ENCODE assay signal across 1 cellular context in the genomic region with DNA sequence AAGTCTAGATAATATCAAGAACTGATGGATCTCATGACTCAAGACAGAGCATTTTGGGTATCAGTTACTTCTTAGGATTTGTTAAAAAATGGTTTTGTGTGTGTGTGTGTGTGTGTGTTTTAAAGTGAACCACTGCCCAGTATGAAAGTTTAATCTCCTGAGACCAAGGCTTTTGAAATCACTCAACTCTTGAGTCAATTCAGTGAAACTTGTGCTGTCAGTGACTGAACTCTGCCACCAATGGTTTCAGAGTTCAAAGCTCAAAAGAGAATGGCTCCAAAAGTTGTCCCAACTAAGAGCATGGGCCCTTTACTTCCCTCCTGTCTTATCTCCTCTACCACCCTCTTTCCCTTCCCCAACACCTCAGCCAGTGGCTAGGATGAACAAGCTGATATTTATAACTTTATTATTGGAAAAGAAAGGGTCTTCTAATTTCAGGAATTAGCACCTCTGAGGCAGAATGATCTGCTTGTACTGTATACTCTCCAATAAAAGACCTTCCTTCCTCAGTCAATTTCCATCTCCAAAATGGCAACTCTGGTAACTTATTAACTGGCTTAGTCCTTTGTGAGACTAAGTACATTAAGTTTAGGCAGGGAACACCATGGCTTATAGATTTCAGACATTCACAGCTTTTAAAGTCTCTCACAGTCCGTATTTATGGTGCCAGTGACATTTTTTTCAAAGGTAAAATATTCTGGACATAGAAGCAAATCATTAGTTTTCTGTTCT.
A peak's percentile ranks its signal among the peaks of the same experiment; 100 is the strongest.
TF ChIP-seq lines count a peak whose summit lies in the region.

No MANE protein-coding gene starts in this region.

TF ChIP-seq in GM12878, 131 proteins besides CTCF, POLR2A, EP300 and RAD21 (continued from another document and continues in another):
- TF ChIP-seq, protein P1, sequence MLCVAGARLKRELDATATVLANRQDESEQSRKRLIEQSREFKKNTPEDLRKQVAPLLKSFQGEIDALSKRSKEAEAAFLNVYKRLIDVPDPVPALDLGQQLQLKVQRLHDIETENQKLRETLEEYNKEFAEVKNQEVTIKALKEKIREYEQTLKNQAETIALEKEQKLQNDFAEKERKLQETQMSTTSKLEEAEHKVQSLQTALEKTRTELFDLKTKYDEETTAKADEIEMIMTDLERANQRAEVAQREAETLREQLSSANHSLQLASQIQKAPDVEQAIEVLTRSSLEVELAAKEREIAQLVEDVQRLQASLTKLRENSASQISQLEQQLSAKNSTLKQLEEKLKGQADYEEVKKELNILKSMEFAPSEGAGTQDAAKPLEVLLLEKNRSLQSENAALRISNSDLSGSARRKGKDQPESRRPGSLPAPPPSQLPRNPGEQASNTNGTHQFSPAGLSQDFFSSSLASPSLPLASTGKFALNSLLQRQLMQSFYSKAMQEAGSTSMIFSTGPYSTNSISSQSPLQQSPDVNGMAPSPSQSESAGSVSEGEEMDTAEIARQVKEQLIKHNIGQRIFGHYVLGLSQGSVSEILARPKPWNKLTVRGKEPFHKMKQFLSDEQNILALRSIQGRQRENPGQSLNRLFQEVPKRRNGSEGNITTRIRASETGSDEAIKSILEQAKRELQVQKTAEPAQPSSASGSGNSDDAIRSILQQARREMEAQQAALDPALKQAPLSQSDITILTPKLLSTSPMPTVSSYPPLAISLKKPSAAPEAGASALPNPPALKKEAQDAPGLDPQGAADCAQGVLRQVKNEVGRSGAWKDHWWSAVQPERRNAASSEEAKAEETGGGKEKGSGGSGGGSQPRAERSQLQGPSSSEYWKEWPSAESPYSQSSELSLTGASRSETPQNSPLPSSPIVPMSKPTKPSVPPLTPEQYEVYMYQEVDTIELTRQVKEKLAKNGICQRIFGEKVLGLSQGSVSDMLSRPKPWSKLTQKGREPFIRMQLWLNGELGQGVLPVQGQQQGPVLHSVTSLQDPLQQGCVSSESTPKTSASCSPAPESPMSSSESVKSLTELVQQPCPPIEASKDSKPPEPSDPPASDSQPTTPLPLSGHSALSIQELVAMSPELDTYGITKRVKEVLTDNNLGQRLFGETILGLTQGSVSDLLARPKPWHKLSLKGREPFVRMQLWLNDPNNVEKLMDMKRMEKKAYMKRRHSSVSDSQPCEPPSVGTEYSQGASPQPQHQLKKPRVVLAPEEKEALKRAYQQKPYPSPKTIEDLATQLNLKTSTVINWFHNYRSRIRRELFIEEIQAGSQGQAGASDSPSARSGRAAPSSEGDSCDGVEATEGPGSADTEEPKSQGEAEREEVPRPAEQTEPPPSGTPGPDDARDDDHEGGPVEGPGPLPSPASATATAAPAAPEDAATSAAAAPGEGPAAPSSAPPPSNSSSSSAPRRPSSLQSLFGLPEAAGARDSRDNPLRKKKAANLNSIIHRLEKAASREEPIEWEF (IDR thresholded peaks at IDR 0.05; ENCODE audit: insufficient replicate concordance, low read depth, low read length), result no peak
- TF ChIP-seq ELK1 (IDR thresholded peaks at IDR 0.05; ENCODE audit: low read depth, low read length), result no peak
- TF ChIP-seq RELA (IDR thresholded peaks at IDR 0.05; ENCODE audit: borderline replicate concordance, partially characterized antibody), result no peak
- TF ChIP-seq ZBED1 (IDR thresholded peaks at IDR 0.05; ENCODE audit: borderline replicate concordance), result no peak
- TF ChIP-seq NR2C2 (IDR thresholded peaks at IDR 0.05; ENCODE audit: borderline replicate concordance, control insufficient read depth, insufficient read length, low read depth), result no peak
- TF ChIP-seq SUPT20H (IDR thresholded peaks at IDR 0.05; ENCODE audit: borderline replicate concordance, control insufficient read depth, low read depth, low read length), result no peak
- TF ChIP-seq MTA3 (IDR thresholded peaks at IDR 0.05; ENCODE audit: borderline replicate concordance, low read length), result no peak
- no peak for TF ChIP-seq EED (IDR thresholded peaks at IDR 0.05; ENCODE audit: low read depth)
- no peak for TF ChIP-seq FOXM1 (IDR thresholded peaks at IDR 0.05; ENCODE audit: low read depth, low read length)
- TF ChIP-seq, protein P2, sequence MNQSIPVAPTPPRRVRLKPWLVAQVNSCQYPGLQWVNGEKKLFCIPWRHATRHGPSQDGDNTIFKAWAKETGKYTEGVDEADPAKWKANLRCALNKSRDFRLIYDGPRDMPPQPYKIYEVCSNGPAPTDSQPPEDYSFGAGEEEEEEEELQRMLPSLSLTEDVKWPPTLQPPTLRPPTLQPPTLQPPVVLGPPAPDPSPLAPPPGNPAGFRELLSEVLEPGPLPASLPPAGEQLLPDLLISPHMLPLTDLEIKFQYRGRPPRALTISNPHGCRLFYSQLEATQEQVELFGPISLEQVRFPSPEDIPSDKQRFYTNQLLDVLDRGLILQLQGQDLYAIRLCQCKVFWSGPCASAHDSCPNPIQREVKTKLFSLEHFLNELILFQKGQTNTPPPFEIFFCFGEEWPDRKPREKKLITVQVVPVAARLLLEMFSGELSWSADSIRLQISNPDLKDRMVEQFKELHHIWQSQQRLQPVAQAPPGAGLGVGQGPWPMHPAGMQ (IDR thresholded peaks at IDR 0.05; ENCODE audit: borderline replicate concordance), result no peak
- no peak for TF ChIP-seq SREBF2 (IDR thresholded peaks at IDR 0.05; ENCODE audit: low read length)
- TF ChIP-seq ZNF274 (IDR thresholded peaks at IDR 0.05; ENCODE audit: insufficient read depth, insufficient read length), result no peak
- no peak for TF ChIP-seq SIX5 (IDR thresholded peaks at IDR 0.05; ENCODE audit: low read depth, low read length, severe bottlenecking)
- TF ChIP-seq POLR2AphosphoS5 (IDR thresholded peaks at IDR 0.05; ENCODE audit: low read length), result no peak
- TF ChIP-seq, protein P3, sequence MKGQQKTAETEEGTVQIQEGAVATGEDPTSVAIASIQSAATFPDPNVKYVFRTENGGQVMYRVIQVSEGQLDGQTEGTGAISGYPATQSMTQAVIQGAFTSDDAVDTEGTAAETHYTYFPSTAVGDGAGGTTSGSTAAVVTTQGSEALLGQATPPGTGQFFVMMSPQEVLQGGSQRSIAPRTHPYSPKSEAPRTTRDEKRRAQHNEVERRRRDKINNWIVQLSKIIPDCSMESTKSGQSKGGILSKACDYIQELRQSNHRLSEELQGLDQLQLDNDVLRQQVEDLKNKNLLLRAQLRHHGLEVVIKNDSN (IDR thresholded peaks at IDR 0.05; ENCODE audit: borderline replicate concordance, extremely low read length, insufficient read depth, low read depth, low read length), result no peak
- peak; percentile 65 for TF ChIP-seq NR2F1 (conservative IDR thresholded peaks at IDR 0.05)
- TF ChIP-seq ZNF217 (IDR thresholded peaks at IDR 0.05), result no peak
- TF ChIP-seq HDAC6 (IDR thresholded peaks at IDR 0.05; ENCODE audit: unreplicated experiment), result no peak
- TF ChIP-seq CBX3 (IDR thresholded peaks at IDR 0.05; ENCODE audit: borderline replicate concordance, low read depth), result no peak
- TF ChIP-seq STAT1 (conservative IDR thresholded peaks at IDR 0.05), result no peak
- TF ChIP-seq RCOR1 (conservative IDR thresholded peaks at IDR 0.05; ENCODE audit: low read depth, low read length), result no peak
- TF ChIP-seq STAT3 (IDR thresholded peaks at IDR 0.05; ENCODE audit: low read depth, low read length), result no peak
- no peak for TF ChIP-seq RBBP5 (conservative IDR thresholded peaks at IDR 0.05)
- no peak for TF ChIP-seq CREB1 (IDR thresholded peaks at IDR 0.05; ENCODE audit: low read depth)
- no peak for TF ChIP-seq ZBTB4 (CRISPR knock-in tag; IDR thresholded peaks at IDR 0.05)
- no peak for TF ChIP-seq CHD1 (IDR thresholded peaks at IDR 0.05; ENCODE audit: low read depth, low read length)
- TF ChIP-seq KLF5 (IDR thresholded peaks at IDR 0.05; ENCODE audit: partially characterized antibody), result no peak
- TF ChIP-seq SUZ12 (IDR thresholded peaks at IDR 0.05; ENCODE audit: unreplicated experiment), result no peak
- TF ChIP-seq HSF1 (IDR thresholded peaks at IDR 0.05; ENCODE audit: low read depth, low read length), result no peak
- TF ChIP-seq, protein P4, sequence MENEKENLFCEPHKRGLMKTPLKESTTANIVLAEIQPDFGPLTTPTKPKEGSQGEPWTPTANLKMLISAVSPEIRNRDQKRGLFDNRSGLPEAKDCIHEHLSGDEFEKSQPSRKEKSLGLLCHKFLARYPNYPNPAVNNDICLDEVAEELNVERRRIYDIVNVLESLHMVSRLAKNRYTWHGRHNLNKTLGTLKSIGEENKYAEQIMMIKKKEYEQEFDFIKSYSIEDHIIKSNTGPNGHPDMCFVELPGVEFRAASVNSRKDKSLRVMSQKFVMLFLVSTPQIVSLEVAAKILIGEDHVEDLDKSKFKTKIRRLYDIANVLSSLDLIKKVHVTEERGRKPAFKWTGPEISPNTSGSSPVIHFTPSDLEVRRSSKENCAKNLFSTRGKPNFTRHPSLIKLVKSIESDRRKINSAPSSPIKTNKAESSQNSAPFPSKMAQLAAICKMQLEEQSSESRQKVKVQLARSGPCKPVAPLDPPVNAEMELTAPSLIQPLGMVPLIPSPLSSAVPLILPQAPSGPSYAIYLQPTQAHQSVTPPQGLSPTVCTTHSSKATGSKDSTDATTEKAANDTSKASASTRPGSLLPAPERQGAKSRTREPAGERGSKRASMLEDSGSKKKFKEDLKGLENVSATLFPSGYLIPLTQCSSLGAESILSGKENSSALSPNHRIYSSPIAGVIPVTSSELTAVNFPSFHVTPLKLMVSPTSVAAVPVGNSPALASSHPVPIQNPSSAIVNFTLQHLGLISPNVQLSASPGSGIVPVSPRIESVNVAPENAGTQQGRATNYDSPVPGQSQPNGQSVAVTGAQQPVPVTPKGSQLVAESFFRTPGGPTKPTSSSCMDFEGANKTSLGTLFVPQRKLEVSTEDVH (IDR thresholded peaks at IDR 0.05; ENCODE audit: low read depth, partially characterized antibody), result no peak
- TF ChIP-seq IRF4 (IDR thresholded peaks at IDR 0.05; ENCODE audit: low read depth, low read length), result 0 out of 2 replicates have a peak, but pooled peaks have one; percentile 50
- peak; percentile 78 for TF ChIP-seq DPF2 (IDR thresholded peaks at IDR 0.05)
- no peak for TF ChIP-seq WRNIP1 (IDR thresholded peaks at IDR 0.05; ENCODE audit: borderline replicate concordance, low read depth, low read length)
- TF ChIP-seq LARP7 (IDR thresholded peaks at IDR 0.05), result no peak
- TF ChIP-seq JUND (IDR thresholded peaks at IDR 0.05; ENCODE audit: low read depth, low read length), result no peak
- TF ChIP-seq HDGF (IDR thresholded peaks at IDR 0.05), result no peak
- TF ChIP-seq GABPA (IDR thresholded peaks at IDR 0.05; ENCODE audit: low read depth), result no peak
- TF ChIP-seq, protein P5, sequence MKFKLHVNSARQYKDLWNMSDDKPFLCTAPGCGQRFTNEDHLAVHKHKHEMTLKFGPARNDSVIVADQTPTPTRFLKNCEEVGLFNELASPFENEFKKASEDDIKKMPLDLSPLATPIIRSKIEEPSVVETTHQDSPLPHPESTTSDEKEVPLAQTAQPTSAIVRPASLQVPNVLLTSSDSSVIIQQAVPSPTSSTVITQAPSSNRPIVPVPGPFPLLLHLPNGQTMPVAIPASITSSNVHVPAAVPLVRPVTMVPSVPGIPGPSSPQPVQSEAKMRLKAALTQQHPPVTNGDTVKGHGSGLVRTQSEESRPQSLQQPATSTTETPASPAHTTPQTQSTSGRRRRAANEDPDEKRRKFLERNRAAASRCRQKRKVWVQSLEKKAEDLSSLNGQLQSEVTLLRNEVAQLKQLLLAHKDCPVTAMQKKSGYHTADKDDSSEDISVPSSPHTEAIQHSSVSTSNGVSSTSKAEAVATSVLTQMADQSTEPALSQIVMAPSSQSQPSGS (IDR thresholded peaks at IDR 0.05; ENCODE audit: low read length), result no peak
- TF ChIP-seq GATAD2B (conservative IDR thresholded peaks at IDR 0.05; ENCODE audit: low read depth), result no peak
- TF ChIP-seq TCF3 (IDR thresholded peaks at IDR 0.05; ENCODE audit: borderline replicate concordance, insufficient read depth, low read depth, low read length), result no peak
- TF ChIP-seq BMI1 (IDR thresholded peaks at IDR 0.05; ENCODE audit: borderline replicate concordance), result 0 out of 2 replicates have a peak, but pooled peaks have one; percentile 14
- 0 out of 2 replicates have a peak, but pooled peaks have one; percentile 48 for TF ChIP-seq BCL11A (IDR thresholded peaks at IDR 0.05; ENCODE audit: low read depth, low read length)
- TF ChIP-seq JUNB (IDR thresholded peaks at IDR 0.05), result peak; percentile 87
- no peak for TF ChIP-seq TCF12 (IDR thresholded peaks at IDR 0.05; ENCODE audit: low read depth, low read length)
- no peak for TF ChIP-seq ZNF24 (IDR thresholded peaks at IDR 0.05)
- peak; percentile 29; the same call in 1 of the 2 replicates for TF ChIP-seq MTA2 (IDR thresholded peaks at IDR 0.05; ENCODE audit: low read depth)
- peak; percentile 79 for TF ChIP-seq MEF2B (IDR thresholded peaks at IDR 0.05; ENCODE audit: partially characterized antibody, poor library complexity, severe bottlenecking)
